Comparison of ENCODE assay signal across 17 cellular contexts in genomic region chr12:114655934-114656697, GRCh38. TPM values are rescaled to one million over a fixed set of nuclear protein-coding genes. Genes with fewer than 3 reads are reported as not detected.
A peak's percentile ranks its signal among the peaks of the same experiment; 100 is the strongest.
DNase-seq lines count a peak whose midpoint lies in the region; ATAC-seq and TF ChIP-seq lines count a peak whose summit lies in the region.
"Had no signal": no experiment of that assay in that cellular context is flagged by ENCODE, and none has a peak within 500 bp of the region (broad histone marks: within the 10 kb centered on the region; RNA-seq: fewer than 3 reads in every experiment).

No MANE protein-coding gene starts in this region.

- in situ Hi-C loops in HAP-1 (cut with MboI; ENCODE audit: low sequenced_read_pairs): no loop called here

- no peaks in the 10 kb centered on the region for H3K9me2 ChIP-seq in PC-3 (replicated peaks; ENCODE audit: low read length)

- no peak overlapping the region for H2AFZ ChIP-seq in PC-3 (ENCODE audit: low read length)

- H3K27me3 Mint-ChIP-seq in CD8-positive, alpha-beta T cell (ENCODE audit: low read depth): peaks cover 24% of the 10 kb centered on the region

- TF ChIP-seq CTCF in PC-3 (conservative IDR thresholded peaks at IDR 0.05; ENCODE audit: low read depth, low read length): no peak
- TF ChIP-seq CTCF in fibroblast of villous mesenchyme (IDR thresholded peaks at IDR 0.05; ENCODE audit: insufficient read depth, low read depth, low read length): no peak
- no peak for TF ChIP-seq CTCF in CD8-positive, alpha-beta T cell (IDR thresholded peaks at IDR 0.05)

- no peaks in the 10 kb centered on the region for H3K36me3 Mint-ChIP-seq in CD8-positive, alpha-beta T cell
- H3K36me3 Mint-ChIP-seq: CD14-positive monocyte; naive thymus-derived CD4-positive, alpha-beta T cell had no signal

- no peaks in the 10 kb centered on the region for H4K20me1 ChIP-seq in PC-3 (ENCODE audit: low read length)

- H3K27ac ChIP-seq in PC-3 (ENCODE audit: low read length): no peak overlapping the region
- no peak overlapping the region for H3K27ac ChIP-seq in CD8-positive, alpha-beta T cell (ENCODE audit: low read depth, low read length)
- H3K27ac ChIP-seq: cardiac muscle cell, heart left ventricle, right atrium auricular region had no signal

- POLR2A ChIA-PET in PC-3 (lab: Charles Lee; ENCODE audit: unreplicated experiment): no interaction called here
- POLR2A ChIA-PET in CD8-positive, alpha-beta T cell (lab: Charles Lee): no interaction called here

- no peaks in the 10 kb centered on the region for H3K9me3 Mint-ChIP-seq in CD8-positive, alpha-beta T cell
- H3K9me3 Mint-ChIP-seq: CD14-positive monocyte had no signal

- H3K4me3 ChIP-seq in HAP-1 (no peak overlapping the region), PC-3 (ENCODE audit: low read length) (no peak overlapping the region), fibroblast of villous mesenchyme (ENCODE audit: low read depth, low read length) (no peak overlapping the region), skeletal muscle satellite cell (ENCODE audit: low read length) (no peak overlapping the region)
- H3K4me3 ChIP-seq in CD8-positive, alpha-beta T cell (ENCODE audit: low read depth, low read length): no peak overlapping the region
- H3K4me3 ChIP-seq: cardiac muscle cell, heart left ventricle, right atrium auricular region had no signal

- no peak overlapping the region for H3K4me3 Mint-ChIP-seq in CD8-positive, alpha-beta T cell
- H3K4me3 Mint-ChIP-seq: naive thymus-derived CD4-positive, alpha-beta T cell had no signal

- peaks cover 26% of the 10 kb centered on the region for H3K4me1 ChIP-seq in HAP-1
- peaks cover 4% of the 10 kb centered on the region; the same call in 1 of the 2 replicates for H3K4me1 ChIP-seq in PC-3 (ENCODE audit: insufficient read depth, low read length)
- peaks cover 38% of the 10 kb centered on the region for H3K4me1 ChIP-seq in skeletal muscle satellite cell (ENCODE audit: control insufficient read depth, insufficient read depth, low read length)
- H3K4me1 ChIP-seq in CD8-positive, alpha-beta T cell (ENCODE audit: insufficient read depth, low read length): no peaks in the 10 kb centered on the region
- H3K4me1 ChIP-seq: heart left ventricle, right atrium auricular region had no signal

- H3K9ac ChIP-seq in PC-3 (ENCODE audit: low read length) (no peak overlapping the region), skeletal muscle satellite cell (ENCODE audit: low read depth, low read length) (peak overlapping the region; percentile 81)

- CTCF ChIA-PET in PC-3 (lab: Charles Lee): interaction anchor here (0.5 to 0.7 kb wide), 3 partner anchors 673 to 1282 kb away, joined by 3 read pairs; no protein-coding TSS in a partner anchor
- CTCF ChIA-PET in CD8-positive, alpha-beta T cell (lab: Charles Lee): interaction anchor here (0.7 kb wide), 1 partner anchor 40 kb away, joined by 3 read pairs; no protein-coding TSS in a partner anchor

- H3K27ac Mint-ChIP-seq in CD8-positive, alpha-beta T cell: no peak overlapping the region
- H3K27ac Mint-ChIP-seq: CD14-positive monocyte; naive thymus-derived CD4-positive, alpha-beta T cell had no signal

- H3K4me1 Mint-ChIP-seq in CD8-positive, alpha-beta T cell (ENCODE audit: low read depth): no peaks in the 10 kb centered on the region
- H3K4me1 Mint-ChIP-seq: CD14-positive monocyte; naive thymus-derived CD4-positive, alpha-beta T cell had no signal

- ATAC-seq in PC-3 (peak; percentile 92), HG03432 (IDR thresholded peaks at IDR 0.05; ENCODE audit: unreplicated experiment) (no peak)
- ATAC-seq in CD8-positive, alpha-beta T cell: no peak
- ATAC-seq: heart left ventricle; naive thymus-derived CD4-positive, alpha-beta T cell; Right ventricle myocardium inferior had no signal

- peak; percentile 55 to 61 for DNase-seq in HAP-1 (ENCODE audit: low spot score in 2 of 2)
- peak; percentile 44 for DNase-seq in PC-3
- DNase-seq in fibroblast of villous mesenchyme (ENCODE audit: low read depth): peak; percentile 98
- DNase-seq in activated T-cell treated with anti-CD3 and anti-CD28 coated beads for 4 hours: no peak
- no peak for DNase-seq in NCI-H1694 (lab: John Stamatoyannopoulos, UW)
- DNase-seq in CD8-positive, alpha-beta T cell: no peak
- DNase-seq: heart left ventricle; naive thymus-derived CD4-positive, alpha-beta T cell; stimulated activated naive CD4-positive, alpha-beta T cell treated with Interleukin-2 at 50 U/mL for 16 hours; T1000 had no signal

- H3K9me3 ChIP-seq in HAP-1 (no peaks in the 10 kb centered on the region), PC-3 (ENCODE audit: low read length) (no peaks in the 10 kb centered on the region), skeletal muscle satellite cell (replicated peaks; ENCODE audit: low read length) (no peaks in the 10 kb centered on the region)
- H3K9me3 ChIP-seq in CD8-positive, alpha-beta T cell (ENCODE audit: low read length): no peaks in the 10 kb centered on the region
- H3K9me3 ChIP-seq: heart left ventricle, right atrium auricular region had no signal

- H3F3A ChIP-seq in PC-3 (ENCODE audit: low read length, unreplicated experiment): no peaks in the 10 kb centered on the region

- no peaks in the 10 kb centered on the region for H3K27me3 ChIP-seq in HAP-1 (ENCODE audit: low read depth)
- H3K27me3 ChIP-seq in PC-3 (ENCODE audit: low read length): no peaks in the 10 kb centered on the region
- no peaks in the 10 kb centered on the region for H3K27me3 ChIP-seq in skeletal muscle satellite cell (ENCODE audit: control insufficient read depth, insufficient read depth, low read length)
- H3K27me3 ChIP-seq in CD8-positive, alpha-beta T cell (ENCODE audit: insufficient read depth, low read length): no peaks in the 10 kb centered on the region
- H3K27me3 ChIP-seq: cardiac muscle cell, right atrium auricular region had no signal

- no peaks in the 10 kb centered on the region for H3K79me2 ChIP-seq in PC-3 (ENCODE audit: low read length)

- no TSS peak for BruUV-seq in PC-3 (replicated peaks; lab: Mats Ljungman, UMichigan)

- intact Hi-C loops in PC-3 (cut with micrococcal nuclease): no loop called here
- intact Hi-C loops in CD8-positive, alpha-beta T cell (cut with DNase I, micrococcal nuclease): no loop called here

- H3K4me2 ChIP-seq in PC-3 (ENCODE audit: low read length): no peak overlapping the region
- H3K4me2 ChIP-seq in skeletal muscle satellite cell (ENCODE audit: low read length): peak overlapping the region; percentile 41

- no peaks in the 10 kb centered on the region for H3K36me3 ChIP-seq in HAP-1 (replicated peaks)
- no peaks in the 10 kb centered on the region for H3K36me3 ChIP-seq in PC-3 (ENCODE audit: low read depth, low read length)
- no peaks in the 10 kb centered on the region for H3K36me3 ChIP-seq in skeletal muscle satellite cell (ENCODE audit: insufficient read depth, low read length)
- no peaks in the 10 kb centered on the region for H3K36me3 ChIP-seq in CD8-positive, alpha-beta T cell (ENCODE audit: insufficient read depth, low read length)
- H3K36me3 ChIP-seq: cardiac muscle cell, heart left ventricle, right atrium auricular region had no signal

RNA-seq across cellular contexts. Expression of gene TBX3, which starts 27.9 kb away (rescaled TPM):
- total RNA-seq in PC-3 (2014; rRNA removed) (89.4 and 123 TPM in 2 replicates), fibroblast of villous mesenchyme (109 and 114 TPM in 2 replicates)
- 68.1 and 69.0 TPM in 2 replicates for total RNA-seq in skeletal muscle satellite cell (2012; rRNA removed)
- total RNA-seq in CD8-positive, alpha-beta T cell: not detected
- total RNA-seq: activated CD8-positive, alpha-beta memory T cell treated with anti-CD3 and anti-CD28 coated beads for 36 hours; naive thymus-derived CD4-positive, alpha-beta T cell had no signal

Comparison
In these comparisons a context has a peak if more than half of its experiments do, and no peak if none do; other contexts are left out.
1. DNase-seq: peak in HAP-1 (2 of 2), PC-3 (single experiment) and fibroblast of villous mesenchyme (single experiment); none in activated T-cell treated with anti-CD3 and anti-CD28 coated beads for 4 hours (single experiment), NCI-H1694 (single experiment) and CD8-positive, alpha-beta T cell (0 of 7).
2. RNA of gene TBX3, which starts 27.9 kb away (total RNA-seq): 109 to 114 TPM in fibroblast of villous mesenchyme and 89.4 to 123 TPM in PC-3; not detected in CD8-positive, alpha-beta T cell; every median in the first group is over 10 times any median in the second.